Comparison of ENCODE assay signal across 16 cellular contexts in genomic region chr5:68258531-68258930, GRCh38.
DNase-seq lines count a peak whose midpoint lies in the region; ATAC-seq lines count a peak whose summit lies in the region.
"Had no signal": no experiment of that assay in that cellular context is flagged by ENCODE, and none has a peak within 500 bp of the region (broad histone marks: within the 10 kb centered on the region; RNA-seq: fewer than 3 reads in every experiment).

No MANE protein-coding gene starts in this region.

- no peak overlapping the region for H3K4me3 ChIP-seq in rectal smooth muscle tissue (ENCODE audit: low read length)
- H3K4me3 ChIP-seq: smooth muscle cell had no signal

- no peak for DNase-seq in activated CD4-positive, CD25-positive, alpha-beta regulatory T cell treated with anti-CD3 and anti-CD28 coated beads, Interleukin-2, amount 50 U/mL, for 72 hours
- DNase-seq in NCI-H1694 (lab: John Stamatoyannopoulos, UW) (peak; percentile 75), posterior cingulate gyrus (no peak)
- DNase-seq in effector memory CD8-positive, alpha-beta T cell, result no peak
- no peak for DNase-seq in stimulated activated CD4-positive, alpha-beta T cell treated with anti-CD3 and anti-CD28 coated beads, Interleukin-12 subunit alpha, Interleukin-12 subunit beta, amount 100 ng/mL, for 4 hours
- DNase-seq: activated CD4-positive, alpha-beta T cell treated with anti-CD3 and anti-CD28 coated beads for 4 hours; mesenchymal stem cell; NCI-H1048; NK-92 treated with Interleukin-12 subunit alpha and Interleukin-12 subunit beta, amount 100 ng/mL, for 24 hours; SHP77 had no signal

- peaks cover 47 to 73% of the 10 kb centered on the region in 2 donors for H3K4me1 Mint-ChIP-seq in effector memory CD8-positive, alpha-beta T cell (ENCODE audit: low read depth in 2 of 2)

- peak overlapping the region in 1 of 2 donors; percentile 4 for H3K4me3 Mint-ChIP-seq in effector memory CD8-positive, alpha-beta T cell

- no peaks in the 10 kb centered on the region for H3K36me3 ChIP-seq in rectal smooth muscle tissue (ENCODE audit: control insufficient read depth, insufficient read depth, low read length)

- peak; percentile 12 to 24 for ATAC-seq in activated CD4-positive, CD25-positive, alpha-beta regulatory T cell treated with anti-CD3 and anti-CD28 coated beads, Interleukin-2, amount 50 U/mL, for 24 hours
- no peak for ATAC-seq in effector memory CD8-positive, alpha-beta T cell (replicated peaks)
- no peak for ATAC-seq in GM21825 (IDR thresholded peaks at IDR 0.05; ENCODE audit: unreplicated experiment)
- ATAC-seq: HCT116 had no signal

- H3K36me3 Mint-ChIP-seq in effector memory CD8-positive, alpha-beta T cell (ENCODE audit: insufficient read depth), result peaks cover 14% of the 10 kb centered on the region

- peak overlapping the region; percentile 51 to 92 for H3K27ac Mint-ChIP-seq in effector memory CD8-positive, alpha-beta T cell

- no peaks in the 10 kb centered on the region for H3K27me3 ChIP-seq in rectal smooth muscle tissue (ENCODE audit: control insufficient read depth, insufficient read depth, low read length)

- H3K9ac ChIP-seq in rectal smooth muscle tissue (ENCODE audit: low read length), result no peak overlapping the region

- peak overlapping the region; percentile 76 for H3K27ac ChIP-seq in rectal smooth muscle tissue (ENCODE audit: low read depth, low read length)
- H3K27ac ChIP-seq: 22Rv1 had no signal

- intact Hi-C loops in posterior cingulate gyrus (cut with DNase I), result loop anchor here (10.0 kb wide), 1 partner anchor 1014 kb away; no protein-coding TSS in a partner anchor

- H3K9me3 Mint-ChIP-seq in effector memory CD8-positive, alpha-beta T cell, result no peaks in the 10 kb centered on the region

- no peaks in the 10 kb centered on the region for H3K27me3 Mint-ChIP-seq in effector memory CD8-positive, alpha-beta T cell

- H3K4me1 ChIP-seq in rectal smooth muscle tissue (ENCODE audit: control insufficient read depth, insufficient read depth, low read length), result peaks cover 53% of the 10 kb centered on the region

Comparison
In these comparisons a context has a peak if more than half of its experiments do, and no peak if none do; other contexts are left out.
1. ATAC-seq: peak in activated CD4-positive, CD25-positive, alpha-beta regulatory T cell treated with anti-CD3 and anti-CD28 coated beads, Interleukin-2, amount 50 U/mL, for 24 hours (2 of 2); none in effector memory CD8-positive, alpha-beta T cell (single experiment) and GM21825 (single experiment).